In the genomic region with DNA sequence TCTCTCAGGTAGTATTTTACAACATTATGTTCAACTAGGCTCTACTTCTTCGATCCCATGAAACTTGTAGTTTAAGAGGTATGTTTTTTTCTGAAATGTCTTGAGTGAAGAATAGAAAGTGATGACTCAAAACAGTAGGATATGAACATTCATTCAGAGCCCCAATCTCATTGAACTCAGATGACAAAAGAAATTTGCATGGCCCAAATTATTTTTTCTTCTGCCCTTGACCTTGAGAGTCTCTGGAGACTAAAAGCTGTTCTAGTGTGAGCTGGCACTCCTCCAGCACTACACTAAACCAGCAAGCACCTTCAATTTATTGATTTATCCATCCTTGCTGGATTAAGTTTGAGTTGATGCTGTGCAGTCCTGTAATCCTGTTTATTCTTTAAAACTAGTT, we compare ENCODE assay signal across 10 cellular contexts. TPM values are rescaled to one million over a fixed set of nuclear protein-coding genes. Genes with fewer than 3 reads are reported as not detected.
A peak's percentile ranks its signal among the peaks of the same experiment; 100 is the strongest.
DNase-seq lines count a peak whose midpoint lies in the region; ATAC-seq and TF ChIP-seq lines count a peak whose summit lies in the region.
"Had no signal": no experiment of that assay in that cellular context is flagged by ENCODE, and none has a peak within 500 bp of the region (broad histone marks: within the 10 kb centered on the region; RNA-seq: fewer than 3 reads in every experiment).

No MANE protein-coding gene starts in this region.

- CTCF ChIA-PET in activated CD4-positive, alpha-beta memory T cell treated with anti-CD3 and anti-CD28 coated beads for 36 hours (lab: Charles Lee), result no interaction called here

- H3K4me3 Mint-ChIP-seq in activated CD4-positive, alpha-beta memory T cell treated with anti-CD3 and anti-CD28 coated beads for 36 hours, result no peak overlapping the region

- no peak for TF ChIP-seq CTCF in AG09309 (IDR thresholded peaks at IDR 0.05; ENCODE audit: control insufficient read depth, insufficient read depth, low read depth, low read length, missing control alignments)

- no peaks in the 10 kb centered on the region for H3K9me3 Mint-ChIP-seq in activated CD4-positive, alpha-beta memory T cell treated with anti-CD3 and anti-CD28 coated beads for 36 hours

- no peaks in the 10 kb centered on the region for H3K9me2 ChIP-seq in Karpas-422 (replicated peaks; ENCODE audit: insufficient read depth, low read length)

- peak; percentile 92 for ATAC-seq in GM18873 (IDR thresholded peaks at IDR 0.05; ENCODE audit: low FRiP score, unreplicated experiment)
- peak; percentile 76 for ATAC-seq in HG02759 (IDR thresholded peaks at IDR 0.05; ENCODE audit: unreplicated experiment)
- no peak for ATAC-seq in left ventricle myocardium superior
- ATAC-seq: sciatic nerve had no signal

- no peaks in the 10 kb centered on the region for H4K20me1 ChIP-seq in Karpas-422 (ENCODE audit: insufficient read depth, low read depth, low read length)

- no peak overlapping the region for H3K27ac ChIP-seq in Karpas-422 (ENCODE audit: low read length)

- H3K4me1 Mint-ChIP-seq in activated CD4-positive, alpha-beta memory T cell treated with anti-CD3 and anti-CD28 coated beads for 36 hours (ENCODE audit: low read depth), result peaks cover 5% of the 10 kb centered on the region

- no peak overlapping the region for H2AFZ ChIP-seq in Karpas-422 (ENCODE audit: low read length)

- H3K79me2 ChIP-seq in Karpas-422 (ENCODE audit: low read length), result no peaks in the 10 kb centered on the region

- no peaks in the 10 kb centered on the region for H3K9me3 ChIP-seq in Karpas-422 (ENCODE audit: low read length)

- DNase-seq in AG09309 (ENCODE audit: low read depth), result no peak
- peak; percentile 65 for DNase-seq in Karpas-422
- DNase-seq in NCI-H1048 (lab: John Stamatoyannopoulos, UW), result no peak
- no peak for DNase-seq in left ventricle myocardium superior
- DNase-seq in NCI-H2107 (lab: John Stamatoyannopoulos, UW), result no peak
- DNase-seq in activated CD4-positive, alpha-beta memory T cell treated with anti-CD3 and anti-CD28 coated beads for 36 hours, result no peak
- DNase-seq: effector memory CD4-positive, alpha-beta T cell had no signal

- no peak overlapping the region for H3K27ac Mint-ChIP-seq in activated CD4-positive, alpha-beta memory T cell treated with anti-CD3 and anti-CD28 coated beads for 36 hours

- intact Hi-C loops in left ventricle myocardium superior (cut with micrococcal nuclease), result loop anchor here (5.0 kb wide), 1 partner anchor 125 kb away; no protein-coding TSS in a partner anchor
- intact Hi-C loops in activated CD4-positive, alpha-beta memory T cell treated with anti-CD3 and anti-CD28 coated beads for 36 hours (cut with micrococcal nuclease), result loop anchor here (1.0 kb wide), 1 partner anchor 96 kb away; no protein-coding TSS in a partner anchor

- no peaks in the 10 kb centered on the region for H3K27me3 ChIP-seq in Karpas-422 (ENCODE audit: low read length)

- H3K4me2 ChIP-seq in Karpas-422 (ENCODE audit: low read depth, low read length, poor library complexity, severe bottlenecking), result peak overlapping the region; percentile 52

- H3K36me3 ChIP-seq in Karpas-422 (ENCODE audit: insufficient read depth, low read length), result no peaks in the 10 kb centered on the region

- peaks cover 23% of the 10 kb centered on the region for H3K27me3 Mint-ChIP-seq in activated CD4-positive, alpha-beta memory T cell treated with anti-CD3 and anti-CD28 coated beads for 36 hours

- POLR2A ChIA-PET in activated CD4-positive, alpha-beta memory T cell treated with anti-CD3 and anti-CD28 coated beads for 36 hours (lab: Charles Lee), result no interaction called here

- H3K9ac ChIP-seq in Karpas-422 (ENCODE audit: low read length), result no peak overlapping the region

- peak overlapping the region; percentile 5; the same call in 1 of the 2 replicates for H3K4me3 ChIP-seq in AG09309 (ENCODE audit: control insufficient read depth, low read depth, low read length)
- peak overlapping the region; percentile 25 for H3K4me3 ChIP-seq in Karpas-422 (ENCODE audit: low read length)

- no peaks in the 10 kb centered on the region for H3K36me3 Mint-ChIP-seq in activated CD4-positive, alpha-beta memory T cell treated with anti-CD3 and anti-CD28 coated beads for 36 hours

- peaks cover 15% of the 10 kb centered on the region for H3K4me1 ChIP-seq in Karpas-422 (ENCODE audit: low read length)

RNA-seq across cellular contexts. Expression of gene DCLK2, which starts 4.0 kb away (rescaled TPM):
- not detected in 2 replicates for total RNA-seq in Karpas-422 (2014; rRNA removed; shearing (Covaris generic); ENCODE audit: low replicate concordance)
- 27.5 TPM for total RNA-seq in left ventricle myocardium superior
- total RNA-seq in activated CD4-positive, alpha-beta memory T cell treated with anti-CD3 and anti-CD28 coated beads for 36 hours, result not detected

Comparison
In these comparisons a context has a peak if more than half of its experiments do, and no peak if none do; other contexts are left out.
1. RNA of gene DCLK2, which starts 4.0 kb away (total RNA-seq): 27.5 TPM in left ventricle myocardium superior (single experiment); not detected in activated CD4-positive, alpha-beta memory T cell treated with anti-CD3 and anti-CD28 coated beads for 36 hours and not detected in Karpas-422; every median in the first group is over 10 times any median in the second.